8 cellular contexts compared by ENCODE assay signal in genomic region chr13:72782717-72783116, GRCh38. TPM values are rescaled to one million over a fixed set of nuclear protein-coding genes. Genes with fewer than 3 reads are reported as not detected.
DNase-seq lines count a peak whose midpoint lies in the region; ATAC-seq, FAIRE-seq and TF ChIP-seq lines count a peak whose summit lies in the region.

No MANE protein-coding gene starts in this region.

- H3K27ac Mint-ChIP-seq in activated T-helper 1 cell treated with anti-CD3 and anti-CD28 coated beads, Interleukin-12 subunit alpha, Interleukin-12 subunit beta, Interleukin-2, Interleukin-4 antibody, amounts not matched to agents 30 ng/mL and 10 ng/mL and 1 ng/mL, durations not matched to agents 14 hours and 24 hours and 36 hours, result peak overlapping the region; percentile 100

- peaks cover 30% of the 10 kb centered on the region for H3K36me3 Mint-ChIP-seq in activated T-helper 1 cell treated with anti-CD3 and anti-CD28 coated beads, Interleukin-12 subunit alpha, Interleukin-12 subunit beta, Interleukin-2, Interleukin-4 antibody, amounts not matched to agents 30 ng/mL and 10 ng/mL and 1 ng/mL, durations not matched to agents 14 hours and 24 hours and 36 hours (ENCODE audit: low read depth)

- 1% methylated on average over 7 of the region's 7 CpGs for WGBS in testis, 2 donors
- WGBS in small intestine, 3 donors, result 1 to 2% (median 2%) methylated on average over 7 of the region's 7 CpGs

- H3K4me1 ChIP-seq in right atrium auricular region (peaks cover 0 to 33% of the 10 kb centered on the region in 2 donors), iPS-20b (ENCODE audit: insufficient read depth, low read length) (peaks cover 12% of the 10 kb centered on the region), testis (peaks cover 22% of the 10 kb centered on the region), small intestine (ENCODE audit: control insufficient read depth in 2 of 2, insufficient read depth in 1 of 2, low read depth in 1 of 2, low read length in 1 of 2) (peaks cover 0 to 4% of the 10 kb centered on the region in 2 donors)

- no peaks in the 10 kb centered on the region for H3K27me3 Mint-ChIP-seq in activated T-helper 1 cell treated with anti-CD3 and anti-CD28 coated beads, Interleukin-12 subunit alpha, Interleukin-12 subunit beta, Interleukin-2, Interleukin-4 antibody, amounts not matched to agents 30 ng/mL and 10 ng/mL and 1 ng/mL, durations not matched to agents 14 hours and 24 hours and 36 hours (ENCODE audit: insufficient read depth)

- H3K9ac ChIP-seq in iPS-20b (ENCODE audit: low read depth, low read length), result peak overlapping the region; percentile 95; the same call in 1 of the 2 replicates

- peak overlapping the region; percentile 100 for H3K4me3 Mint-ChIP-seq in activated T-helper 1 cell treated with anti-CD3 and anti-CD28 coated beads, Interleukin-12 subunit alpha, Interleukin-12 subunit beta, Interleukin-2, Interleukin-4 antibody, amounts not matched to agents 30 ng/mL and 10 ng/mL and 1 ng/mL, durations not matched to agents 14 hours and 24 hours and 36 hours

- ATAC-seq in GM19324 (IDR thresholded peaks at IDR 0.05; ENCODE audit: low FRiP score, unreplicated experiment), result no peak

- FAIRE-seq in small intestine (lab: Jason Lieb, UNC), result no peak

- H3K4me3 ChIP-seq in right atrium auricular region (peak overlapping the region; percentile 83 to 93), iPS-20b (ENCODE audit: low read length) (peak overlapping the region; percentile 95), testis (peak overlapping the region; percentile 83 to 94), small intestine (ENCODE audit: low read depth in 1 of 2, low read length in 2 of 2) (peak overlapping the region in 1 of 2 donors; percentile 86)

- peaks cover 56% of the 10 kb centered on the region for H3K4me1 Mint-ChIP-seq in activated T-helper 1 cell treated with anti-CD3 and anti-CD28 coated beads, Interleukin-12 subunit alpha, Interleukin-12 subunit beta, Interleukin-2, Interleukin-4 antibody, amounts not matched to agents 30 ng/mL and 10 ng/mL and 1 ng/mL, durations not matched to agents 14 hours and 24 hours and 36 hours (ENCODE audit: low read depth)

- intact Hi-C loops in cardiac septum (cut with DNase I) (loop anchor here (5.0 kb wide), 1 partner anchor 55 kb away; the partner anchor contains the start of genes BORA and MZT1), testis (cut with DNase I; ENCODE audit: low total_unique reads) (no loop called here)
- intact Hi-C loops in activated T-helper 1 cell treated with anti-CD3 and anti-CD28 coated beads, Interleukin-12 subunit alpha, Interleukin-12 subunit beta, Interleukin-2, Interleukin-4 antibody, amounts not matched to agents 30 ng/mL and 10 ng/mL and 1 ng/mL, durations not matched to agents 14 hours and 24 hours and 36 hours (cut with micrococcal nuclease), result loop anchor here (1.0 to 2.0 kb wide), 3 partner anchors 276 to 1353 kb away; partner anchors contain the start of gene KLF5

- peaks cover 12% of the 10 kb centered on the region for H3K36me3 ChIP-seq in right atrium auricular region
- H3K36me3 ChIP-seq in iPS-20b (ENCODE audit: insufficient read depth, low read depth, low read length), result peaks cover 28% of the 10 kb centered on the region
- H3K36me3 ChIP-seq in testis (ENCODE audit: low read depth, missing control alignments), result no peaks in the 10 kb centered on the region
- H3K36me3 ChIP-seq in small intestine (ENCODE audit: control insufficient read depth in 2 of 2, insufficient read depth in 2 of 2, low read length in 2 of 2), result peaks cover 3 to 6% of the 10 kb centered on the region in 2 donors

- peak overlapping the region in 1 of 2 donors; percentile 81 for H3K27ac ChIP-seq in right atrium auricular region
- H3K27ac ChIP-seq in iPS-20b (ENCODE audit: low read length), result no peak overlapping the region
- peak overlapping the region in 1 of 2 donors; percentile 86 for H3K27ac ChIP-seq in testis
- H3K27ac ChIP-seq in small intestine (ENCODE audit: low read depth in 1 of 2, low read length in 1 of 2), result no peak overlapping the region

- no peaks in the 10 kb centered on the region for H3K9me3 ChIP-seq in right atrium auricular region
- no peaks in the 10 kb centered on the region for H3K9me3 ChIP-seq in iPS-20b (ENCODE audit: insufficient read depth, low read depth, low read length)
- H3K9me3 ChIP-seq in testis, result no peaks in the 10 kb centered on the region
- H3K9me3 ChIP-seq in small intestine (ENCODE audit: control insufficient read depth, low read depth), result no peaks in the 10 kb centered on the region

- no peaks in the 10 kb centered on the region for H3K9me3 Mint-ChIP-seq in activated T-helper 1 cell treated with anti-CD3 and anti-CD28 coated beads, Interleukin-12 subunit alpha, Interleukin-12 subunit beta, Interleukin-2, Interleukin-4 antibody, amounts not matched to agents 30 ng/mL and 10 ng/mL and 1 ng/mL, durations not matched to agents 14 hours and 24 hours and 36 hours

- H3K27me3 ChIP-seq in right atrium auricular region (no peaks in the 10 kb centered on the region), iPS-20b (ENCODE audit: insufficient read depth, low read length) (no peaks in the 10 kb centered on the region), testis (no peaks in the 10 kb centered on the region), small intestine (ENCODE audit: control insufficient read depth in 2 of 2, insufficient read depth in 2 of 2, low read length in 2 of 2) (no peaks in the 10 kb centered on the region)

- no peak for TF ChIP-seq CTCF in right atrium auricular region (IDR thresholded peaks at IDR 0.05)
- TF ChIP-seq CTCF in testis (IDR thresholded peaks at IDR 0.05), result no peak

- DNase-seq in right atrium auricular region (ENCODE audit: low spot score) (no peak), cardiac septum (ENCODE audit: low spot score) (no peak), testis (no peak), small intestine (no peak), COR-L47 (lab: John Stamatoyannopoulos, UW) (no peak)
- DNase-seq in activated T-helper 1 cell treated with anti-CD3 and anti-CD28 coated beads, Interleukin-12 subunit alpha, Interleukin-12 subunit beta, Interleukin-2, Interleukin-4 antibody, amounts not matched to agents 30 ng/mL and 10 ng/mL and 1 ng/mL, durations not matched to agents 14 hours and 24 hours and 36 hours (ENCODE audit: low spot score), result no peak

- no peak for TF ChIP-seq POLR2A in testis (IDR thresholded peaks at IDR 0.05)

RNA-seq across cellular contexts. Expression of gene PIBF1, which starts 0.8 kb away (rescaled TPM):
- 10 to 100 TPM in 1 of 2 donors, 1 to 10 TPM in 1; 9.4 to 17.1 TPM for total RNA-seq in right atrium auricular region
- 14.2 TPM for total RNA-seq in cardiac septum
- total RNA-seq in activated T-helper 1 cell treated with anti-CD3 and anti-CD28 coated beads, Interleukin-12 subunit alpha, Interleukin-12 subunit beta, Interleukin-2, Interleukin-4 antibody, amounts not matched to agents 30 ng/mL and 10 ng/mL and 1 ng/mL, durations not matched to agents 14 hours and 24 hours and 36 hours, result 20.9 and 21.2 TPM in 2 replicates
- total RNA-seq in testis, result 10 to 100 TPM; 24.6 to 37.2 TPM
- polyA plus RNA-seq in testis (ENCODE audit: insufficient read depth, low read depth, low replicate concordance), result 22.5 TPM
- 10 to 100 TPM in 2 of 3 donors, 1 to 10 TPM in 1; 9.2 to 10.7 (median 10.2) TPM for polyA plus RNA-seq in small intestine

RNA-seq across cellular contexts. Expression of gene DIS3, which starts 1.0 kb away (rescaled TPM):
- total RNA-seq in right atrium auricular region (10 to 100 TPM; 10.5 to 12.3 TPM), cardiac septum (18.1 TPM), testis (10 to 100 TPM; 37.6 to 43.9 TPM)
- total RNA-seq in activated T-helper 1 cell treated with anti-CD3 and anti-CD28 coated beads, Interleukin-12 subunit alpha, Interleukin-12 subunit beta, Interleukin-2, Interleukin-4 antibody, amounts not matched to agents 30 ng/mL and 10 ng/mL and 1 ng/mL, durations not matched to agents 14 hours and 24 hours and 36 hours, result 49.9 and 55.4 TPM in 2 replicates
- polyA plus RNA-seq in testis (ENCODE audit: insufficient read depth, low read depth, low replicate concordance) (27.8 TPM), small intestine (10 to 100 TPM in 1 of 3 donors, 1 to 10 TPM in 2; 7.2 to 10.3 (median 7.8) TPM)

RNA-seq across cellular contexts. Expression of gene BORA, which starts 55.0 kb away (rescaled TPM):
- total RNA-seq in right atrium auricular region (1 to 10 TPM; 1.3 to 1.9 TPM), cardiac septum (0.54 TPM), testis (10 to 100 TPM in 1 of 2 donors, 1 to 10 TPM in 1; 5.7 to 10.2 TPM)
- total RNA-seq in activated T-helper 1 cell treated with anti-CD3 and anti-CD28 coated beads, Interleukin-12 subunit alpha, Interleukin-12 subunit beta, Interleukin-2, Interleukin-4 antibody, amounts not matched to agents 30 ng/mL and 10 ng/mL and 1 ng/mL, durations not matched to agents 14 hours and 24 hours and 36 hours, result 14.6 and 19.4 TPM in 2 replicates
- polyA plus RNA-seq in testis (ENCODE audit: insufficient read depth, low read depth, low replicate concordance) (6.0 TPM), small intestine (1 to 10 TPM; 3.8 to 9.7 (median 4.0) TPM)

RNA-seq across cellular contexts. Expression of gene MZT1, which starts 55.3 kb away (rescaled TPM):
- total RNA-seq in right atrium auricular region (10 to 100 TPM in 1 of 2 donors, 1 to 10 TPM in 1; 4.6 to 10.1 TPM), cardiac septum (7.4 TPM), testis (1 to 10 TPM; 4.0 to 4.3 TPM)
- total RNA-seq in activated T-helper 1 cell treated with anti-CD3 and anti-CD28 coated beads, Interleukin-12 subunit alpha, Interleukin-12 subunit beta, Interleukin-2, Interleukin-4 antibody, amounts not matched to agents 30 ng/mL and 10 ng/mL and 1 ng/mL, durations not matched to agents 14 hours and 24 hours and 36 hours, result 21.2 and 22.8 TPM in 2 replicates
- polyA plus RNA-seq in testis (ENCODE audit: insufficient read depth, low read depth, low replicate concordance) (8.6 TPM), small intestine (10 to 100 TPM in 1 of 3 donors, 1 to 10 TPM in 2; 4.7 to 17.3 (median 5.7) TPM)
